ENCODE assay signal across 14 cellular contexts in the genomic region with DNA sequence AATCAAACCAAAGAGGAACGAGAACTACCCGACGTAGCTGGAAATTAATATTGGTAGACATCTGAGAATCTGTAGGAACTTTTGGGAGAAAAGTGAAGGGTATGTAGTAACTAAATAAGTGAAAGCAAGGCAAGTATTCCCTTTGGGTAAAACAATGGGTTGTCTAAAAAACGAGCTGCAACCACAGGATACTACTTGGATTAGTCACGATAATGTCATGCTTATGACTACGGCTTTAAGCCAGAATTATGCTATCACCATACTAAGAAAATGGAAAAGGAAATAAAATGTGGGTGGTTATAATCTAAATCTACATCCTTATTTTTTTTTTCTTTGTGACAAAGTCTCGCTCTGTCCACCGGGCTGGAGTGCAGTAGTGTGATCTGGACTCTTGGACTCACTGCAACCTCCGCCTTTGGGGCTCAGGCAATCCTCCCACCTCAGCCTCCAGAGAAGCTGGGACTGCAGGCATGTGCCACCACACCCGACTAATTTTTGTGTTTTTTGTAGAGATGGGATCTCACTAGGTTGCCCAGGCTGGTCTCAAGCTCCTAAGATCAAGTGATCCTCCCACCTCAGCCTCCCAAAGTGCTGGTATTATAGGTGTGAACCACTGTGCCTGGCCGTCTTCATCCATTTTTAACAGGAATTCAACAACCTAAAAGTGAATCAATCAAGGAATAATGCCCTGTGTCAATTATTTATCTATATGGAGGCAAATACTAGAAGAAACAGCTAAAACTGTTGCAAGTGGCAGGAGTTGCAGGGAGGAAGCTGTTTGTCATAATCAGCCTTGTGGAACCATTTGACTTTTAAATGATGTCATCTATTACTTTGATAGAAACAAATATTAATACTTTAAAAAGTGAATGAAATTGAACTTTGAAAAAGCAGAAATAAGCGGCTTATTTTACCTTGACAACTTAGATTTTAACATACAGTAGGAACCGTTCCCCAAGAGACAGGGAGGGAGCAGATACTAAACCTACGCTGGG.
A peak's percentile ranks its signal among the peaks of the same experiment; 100 is the strongest.
DNase-seq lines count a peak whose midpoint lies in the region; ATAC-seq and TF ChIP-seq lines count a peak whose summit lies in the region.
"Had no signal": no experiment of that assay in that cellular context is flagged by ENCODE, and none has a peak within 500 bp of the region (broad histone marks: within the 10 kb centered on the region; RNA-seq: fewer than 3 reads in every experiment).

No MANE protein-coding gene starts in this region.

- H3K27ac ChIP-seq in tibial nerve: no peak overlapping the region
- H3K27ac ChIP-seq: hepatocyte, KMS-11, tibial artery, WERI-Rb-1 had no signal

- no peak for ATAC-seq in HG03039 (IDR thresholded peaks at IDR 0.05; ENCODE audit: unreplicated experiment)

- peaks cover 0 to 20% (median 0%) of the 10 kb centered on the region in 3 donors for H3K36me3 ChIP-seq in tibial nerve
- H3K36me3 ChIP-seq: WERI-Rb-1 had no signal

- H3K4me1 ChIP-seq in tibial nerve: peaks cover 0 to 13% (median 0%) of the 10 kb centered on the region in 4 donors

- 81 to 82% methylated on average over 14 of the region's 14 CpGs for WGBS in tibial nerve, 2 donors

- TF ChIP-seq CTCF in cardiac fibroblast (IDR thresholded peaks at IDR 0.05; ENCODE audit: low read depth, low read length) (no peak), tibial nerve (IDR thresholded peaks at IDR 0.05) (no peak)

- DNase-seq in EH (ENCODE audit: low read depth) (peak; percentile 91), HT1080 (ENCODE audit: low read depth) (peak; percentile 90), cardiac fibroblast (ENCODE audit: low read depth in 2 of 2) (peak; percentile 82 to 94), non-pigmented ciliary epithelial cell (ENCODE audit: low read depth) (peak; percentile 74), NCI-H1048 (lab: John Stamatoyannopoulos, UW) (no peak), tibial nerve (ENCODE audit: low spot score in 2 of 2) (no peak), midbrain (lab: John Stamatoyannopoulos, UW) (no peak)
- DNase-seq: cerebellar nuclear complex, RPMI8226, tibial artery, WERI-Rb-1 had no signal

- TF ChIP-seq POLR2A in tibial nerve (IDR thresholded peaks at IDR 0.05): no peak

- H3K27me3 ChIP-seq in tibial nerve: no peaks in the 10 kb centered on the region
- H3K27me3 ChIP-seq: hepatocyte, tibial artery had no signal

- H3K4me3 ChIP-seq in cardiac fibroblast (replicated peaks in 1 of 2; ENCODE audit: low read depth in 2 of 2, low read length in 2 of 2) (no peak overlapping the region), tibial nerve (no peak overlapping the region)
- H3K4me3 ChIP-seq: hepatocyte, tibial artery had no signal

- H3K9me3 ChIP-seq in tibial nerve: peaks cover 0 to 7% (median 0%) of the 10 kb centered on the region in 4 donors
- H3K9me3 ChIP-seq: tibial artery had no signal

- no peak for TF ChIP-seq EP300 in tibial nerve (IDR thresholded peaks at IDR 0.05)

Comparison
In these comparisons a context has a peak if more than half of its experiments do, and no peak if none do; other contexts are left out.
1. DNase-seq: peak in EH (single experiment), HT1080 (single experiment), cardiac fibroblast (2 of 2) and non-pigmented ciliary epithelial cell (single experiment); none in NCI-H1048 (single experiment), tibial nerve (0 of 2) and midbrain (single experiment).